18 cellular contexts compared by ENCODE assay signal in genomic region chr1:160397651-160398050, GRCh38. TPM values are rescaled to one million over a fixed set of nuclear protein-coding genes. Genes with fewer than 3 reads are reported as not detected.
DNase-seq lines count a peak whose midpoint lies in the region; ATAC-seq and TF ChIP-seq lines count a peak whose summit lies in the region.
"Had no signal": no experiment of that assay in that cellular context is flagged by ENCODE, and none has a peak within 500 bp of the region (broad histone marks: within the 10 kb centered on the region; RNA-seq: fewer than 3 reads in every experiment).

No MANE protein-coding gene starts in this region.

- H4K20me1 ChIP-seq in Karpas-422 (ENCODE audit: insufficient read depth, low read depth, low read length) (no peaks in the 10 kb centered on the region), hepatocyte (ENCODE audit: insufficient read depth, poor library complexity, severe bottlenecking) (no peaks in the 10 kb centered on the region), neural progenitor cell (ENCODE audit: low read depth) (peaks cover 13% of the 10 kb centered on the region)

- H3K9me3 ChIP-seq in Karpas-422 (ENCODE audit: low read length) (no peaks in the 10 kb centered on the region), hepatocyte (ENCODE audit: low read depth) (no peaks in the 10 kb centered on the region), neural progenitor cell (ENCODE audit: low read depth) (no peaks in the 10 kb centered on the region)
- H3K9me3 ChIP-seq: BE2C had no signal

- peak overlapping the region; percentile 35 for H3K27ac Mint-ChIP-seq in neural progenitor cell
- H3K27ac Mint-ChIP-seq: CD14-positive monocyte; CD4-positive, alpha-beta memory T cell; IgD-negative memory B cell had no signal

- H3K79me2 ChIP-seq in Karpas-422 (ENCODE audit: low read length) (no peaks in the 10 kb centered on the region), hepatocyte (peaks cover 22% of the 10 kb centered on the region), neural progenitor cell (ENCODE audit: low read depth) (peaks cover 23% of the 10 kb centered on the region)

- no peak overlapping the region for H3K4me3 Mint-ChIP-seq in neural progenitor cell
- H3K4me3 Mint-ChIP-seq: CD14-positive monocyte; CD4-positive, alpha-beta memory T cell; H9; IgD-negative memory B cell had no signal

- ATAC-seq in GM19467 (IDR thresholded peaks at IDR 0.05; ENCODE audit: unreplicated experiment) = no peak
- ATAC-seq: HepG2 had no signal

- H3K4me2 ChIP-seq in Karpas-422 (ENCODE audit: low read depth, low read length, poor library complexity, severe bottlenecking) (no peak overlapping the region), hepatocyte (no peak overlapping the region), neural progenitor cell (no peak overlapping the region)

- peaks cover 10% of the 10 kb centered on the region for H3K36me3 Mint-ChIP-seq in neural progenitor cell
- H3K36me3 Mint-ChIP-seq: CD4-positive, alpha-beta memory T cell had no signal

- peaks cover 34% of the 10 kb centered on the region for H3K4me1 Mint-ChIP-seq in neural progenitor cell

- no peaks in the 10 kb centered on the region for H3K27me3 Mint-ChIP-seq in neural progenitor cell (ENCODE audit: insufficient read depth, low read depth)

- H3K27me3 ChIP-seq in Karpas-422 (ENCODE audit: low read length) = no peaks in the 10 kb centered on the region
- no peaks in the 10 kb centered on the region for H3K27me3 ChIP-seq in hepatocyte
- no peaks in the 10 kb centered on the region for H3K27me3 ChIP-seq in neural progenitor cell
- H3K27me3 ChIP-seq: BE2C had no signal

- WGBS in hepatocyte (ENCODE audit: low lambda C conversion rate, missing lambda C conversion rate) = 61% methylated on average over 1 of the region's 1 CpG

- H3K9me3 Mint-ChIP-seq in neural progenitor cell = no peaks in the 10 kb centered on the region
- H3K9me3 Mint-ChIP-seq: CD4-positive, alpha-beta memory T cell; H9 had no signal

- no peak overlapping the region for H3K27ac ChIP-seq in Karpas-422 (ENCODE audit: low read length)
- H3K27ac ChIP-seq in hepatocyte = no peak overlapping the region
- H3K27ac ChIP-seq in neural progenitor cell = no peak overlapping the region

- peak; percentile 23 for DNase-seq in Karpas-422
- peak; percentile 2 for DNase-seq in hepatocyte (ENCODE audit: low spot score)
- no peak for DNase-seq in neural progenitor cell (ENCODE audit: low spot score)
- no peak for DNase-seq in germinal center (ENCODE audit: low spot score)
- no peak for DNase-seq in NCI-H1436 treated with DMSO at 0.1 percent for 48 hours (lab: John Stamatoyannopoulos, UW)
- no peak for DNase-seq in NCI-H524 (lab: John Stamatoyannopoulos, UW)
- DNase-seq: ACHN; BE2C; CD4-positive, alpha-beta memory T cell; DMS153; DMS79; GDM1; H9 had no signal

- H3K4me1 ChIP-seq in Karpas-422 (ENCODE audit: low read length) (no peaks in the 10 kb centered on the region), hepatocyte (ENCODE audit: insufficient read depth) (peaks cover 12% of the 10 kb centered on the region), neural progenitor cell (peaks cover 34% of the 10 kb centered on the region)
- H3K4me1 ChIP-seq: BE2C had no signal

- H2AFZ ChIP-seq in Karpas-422 (ENCODE audit: low read length) = no peak overlapping the region
- no peak overlapping the region for H2AFZ ChIP-seq in hepatocyte
- no peak overlapping the region for H2AFZ ChIP-seq in neural progenitor cell (replicated peaks)

- no peaks in the 10 kb centered on the region for H3K36me3 ChIP-seq in Karpas-422 (ENCODE audit: insufficient read depth, low read length)
- no peaks in the 10 kb centered on the region for H3K36me3 ChIP-seq in hepatocyte (replicated peaks; ENCODE audit: insufficient read depth, low read depth)
- no peaks in the 10 kb centered on the region for H3K36me3 ChIP-seq in neural progenitor cell
- H3K36me3 ChIP-seq: BE2C had no signal

- H3F3A ChIP-seq in neural progenitor cell (ENCODE audit: low read depth) = peaks cover 15% of the 10 kb centered on the region

- H3K4me3 ChIP-seq in Karpas-422 (ENCODE audit: low read length) = no peak overlapping the region
- no peak overlapping the region for H3K4me3 ChIP-seq in hepatocyte
- no peak overlapping the region for H3K4me3 ChIP-seq in neural progenitor cell

- no peak overlapping the region for H3K9ac ChIP-seq in Karpas-422 (ENCODE audit: low read length)
- H3K9ac ChIP-seq in neural progenitor cell = no peak overlapping the region

- no peak for TF ChIP-seq CTCF in hepatocyte (IDR thresholded peaks at IDR 0.05; ENCODE audit: poor library complexity)
- no peak for TF ChIP-seq CTCF in neural progenitor cell (IDR thresholded peaks at IDR 0.05)

- H3K9me2 ChIP-seq in Karpas-422 (replicated peaks; ENCODE audit: insufficient read depth, low read length) (no peaks in the 10 kb centered on the region), hepatocyte (replicated peaks; ENCODE audit: insufficient read depth) (no peaks in the 10 kb centered on the region)

RNA-seq across cellular contexts. Expression of gene VANGL2, which starts 2.7 kb away (rescaled TPM):
- 0.07 TPM in 1 of 2 replicates, not detected in the other for total RNA-seq in Karpas-422 (2014; rRNA removed; shearing (Covaris generic); ENCODE audit: low replicate concordance)
- total RNA-seq in hepatocyte = 9.7 and 10.9 TPM in 2 replicates
- polyA plus RNA-seq in hepatocyte = 8.2 and 8.9 TPM in 2 replicates
- 23.0 and 46.6 TPM in 2 replicates for total RNA-seq in neural progenitor cell (ENCODE audit: low replicate concordance)
- total RNA-seq: CD4-positive, alpha-beta memory T cell; HepG2 had no signal
- polyA plus RNA-seq: CD14-positive monocyte; CD4-positive, alpha-beta memory T cell; IgD-negative memory B cell had no signal

RNA-seq across cellular contexts. Expression of gene NHLH1, which starts 30.8 kb away (rescaled TPM):
- 0.48 TPM in 1 of 2 replicates, not detected in the other for total RNA-seq in Karpas-422 (2014; rRNA removed; shearing (Covaris generic); ENCODE audit: low replicate concordance)
- total RNA-seq in hepatocyte = 0.13 TPM in 1 of 2 replicates, not detected in the other
- polyA plus RNA-seq in hepatocyte = not detected in 2 replicates
- 0.07 and 0.22 TPM in 2 replicates for total RNA-seq in neural progenitor cell (ENCODE audit: low replicate concordance)
- total RNA-seq: Daoy had no signal
- polyA plus RNA-seq: CD14-positive monocyte; CD4-positive, alpha-beta memory T cell; IgD-negative memory B cell had no signal

RNA-seq across cellular contexts. Expression of gene NCSTN, which starts 54.5 kb away (rescaled TPM):
- 76.9 and 79.9 TPM in 2 replicates for total RNA-seq in Karpas-422 (2014; rRNA removed; shearing (Covaris generic); ENCODE audit: low replicate concordance)
- total RNA-seq in hepatocyte = 90.3 and 103 TPM in 2 replicates
- polyA plus RNA-seq in hepatocyte = 112 and 120 TPM in 2 replicates
- 44.8 and 78.0 TPM in 2 replicates for total RNA-seq in neural progenitor cell (ENCODE audit: low replicate concordance)

RNA-seq across cellular contexts. Expression of gene COPA, which starts 54.6 kb away (rescaled TPM):
- total RNA-seq in Karpas-422 (2014; rRNA removed; shearing (Covaris generic); ENCODE audit: low replicate concordance) = 107 TPM in 2 replicates
- total RNA-seq in hepatocyte = 149 and 151 TPM in 2 replicates
- 138 and 141 TPM in 2 replicates for polyA plus RNA-seq in hepatocyte
- total RNA-seq in neural progenitor cell (ENCODE audit: low replicate concordance) = 82.6 and 83.3 TPM in 2 replicates

Comparison
In these comparisons a context has a peak if more than half of its experiments do, and no peak if none do; other contexts are left out.
1. DNase-seq: peak in Karpas-422 (single experiment) and hepatocyte (single experiment); none in neural progenitor cell (single experiment), germinal center (single experiment), NCI-H1436 treated with DMSO at 0.1 percent for 48 hours (single experiment) and NCI-H524 (0 of 2).